In genomic region chr19:8609210-8610040, GRCh38 we compare ENCODE assay signal across 8 cellular contexts. TPM values are rescaled to one million over a fixed set of nuclear protein-coding genes. Genes with fewer than 3 reads are reported as not detected.
A peak's percentile ranks its signal among the peaks of the same experiment; 100 is the strongest.
DNase-seq lines count a peak whose midpoint lies in the region; ATAC-seq and TF ChIP-seq lines count a peak whose summit lies in the region.

No MANE protein-coding gene starts in this region.

- DNase-seq in EL (peak; percentile 40), SJSA1 (ENCODE audit: low read depth in 1 of 2, low spot score in 2 of 2) (peak; percentile 68 to 77), dorsolateral prefrontal cortex (peak in 8 of 10 donors; percentile 10 to 76 (median 64)), lower lobe of right lung (peak; percentile 75), NCI-H2029 treated with DMSO at 0.1 percent for 48 hours (lab: John Stamatoyannopoulos, UW) (no peak)

- ATAC-seq in lower lobe of right lung: peak; percentile 64 to 73
- no peak for ATAC-seq in GM18867 (IDR thresholded peaks at IDR 0.05; ENCODE audit: unreplicated experiment)
- ATAC-seq in GM19324 (IDR thresholded peaks at IDR 0.05; ENCODE audit: low FRiP score, unreplicated experiment): no peak

- H3K27ac ChIP-seq in SJSA1 (peak overlapping the region; percentile 64), dorsolateral prefrontal cortex (peak overlapping the region in 55 of 59 donors; percentile 8 to 92 (median 77)), lower lobe of right lung (peak overlapping the region; percentile 82), temporal lobe (ENCODE audit: low read depth, low read length) (peak overlapping the region; percentile 78)

- H3K4me1 ChIP-seq in SJSA1 (replicated peaks) (peaks cover 32% of the 10 kb centered on the region), lower lobe of right lung (peaks cover 20% of the 10 kb centered on the region)

- H3K9me3 ChIP-seq in SJSA1 (replicated peaks) (peaks cover 6% of the 10 kb centered on the region), lower lobe of right lung (peaks cover 5% of the 10 kb centered on the region)

- intact Hi-C loops in dorsolateral prefrontal cortex (cut with DNase I): no loop called here
- intact Hi-C loops in lower lobe of right lung (cut with DNase I): no loop called here

- H3K27me3 ChIP-seq in SJSA1 (replicated peaks) (no peaks in the 10 kb centered on the region), dorsolateral prefrontal cortex (peaks cover 0 to 19% (median 0%) of the 10 kb centered on the region in 45 donors), lower lobe of right lung (ENCODE audit: low read depth) (peaks cover 6% of the 10 kb centered on the region)

- peak overlapping the region; percentile 60 for H3K4me3 ChIP-seq in SJSA1
- H3K4me3 ChIP-seq in dorsolateral prefrontal cortex: peak overlapping the region; percentile 34 to 81 (median 65)
- H3K4me3 ChIP-seq in lower lobe of right lung: peak overlapping the region; percentile 66

- TF ChIP-seq CTCF in dorsolateral prefrontal cortex (IDR thresholded peaks at IDR 0.05 in 54 of 56, conservative IDR thresholded peaks at IDR 0.05 in 2 of 56; ENCODE audit: low read depth in 1 of 56, partially characterized antibody in 56 of 56): peak in 11 of 56 donors; percentile 8 to 35 (median 16)
- TF ChIP-seq CTCF in lower lobe of right lung (IDR thresholded peaks at IDR 0.05): peak; percentile 23

- H3K36me3 ChIP-seq in SJSA1: peaks cover 16% of the 10 kb centered on the region
- H3K36me3 ChIP-seq in lower lobe of right lung: peaks cover 6% of the 10 kb centered on the region

RNA-seq across cellular contexts. Expression of gene ADAMTS10, which starts 1.1 kb away (rescaled TPM):
- total RNA-seq in SJSA1 (2014; rRNA removed; shearing (Covaris generic)): 6.0 and 6.3 TPM in 2 replicates
- total RNA-seq in dorsolateral prefrontal cortex (100 to 1,000 TPM in 8 of 120 experiments, 10 to 100 TPM in 112; 27.8 to 126 (median 69.0) TPM), lower lobe of right lung (22.4 TPM), temporal lobe (31.2 TPM)

RNA-seq across cellular contexts. Expression of gene NFILZ, which starts 21.0 kb away (rescaled TPM):
- total RNA-seq in SJSA1 (2014; rRNA removed; shearing (Covaris generic)): not detected in 2 replicates
- total RNA-seq in dorsolateral prefrontal cortex (not detected), lower lobe of right lung (not detected), temporal lobe (not detected)

RNA-seq across cellular contexts. Expression of gene MYO1F, which starts 32.2 kb away (rescaled TPM):
- 0.37 and 0.94 TPM in 2 replicates for total RNA-seq in SJSA1 (2014; rRNA removed; shearing (Covaris generic))
- total RNA-seq in dorsolateral prefrontal cortex: 10 to 100 TPM in 83 of 120 experiments, 1 to 10 TPM in 37; 3.6 to 34.3 (median 13.5) TPM
- total RNA-seq in lower lobe of right lung: 162 TPM
- 2.5 TPM for total RNA-seq in temporal lobe

Comparison
In these comparisons a context has a peak if more than half of its experiments do, and no peak if none do; other contexts are left out.
1. ATAC-seq: peak in lower lobe of right lung (2 of 2); none in GM18867 (single experiment) and GM19324 (single experiment).
2. Peak in every context shown above with its lines, with median percentiles within 50 percentile points of each other: H3K27ac ChIP-seq and H3K4me3 ChIP-seq.